ENCODE assay signal across 8 cellular contexts in the genomic region with DNA sequence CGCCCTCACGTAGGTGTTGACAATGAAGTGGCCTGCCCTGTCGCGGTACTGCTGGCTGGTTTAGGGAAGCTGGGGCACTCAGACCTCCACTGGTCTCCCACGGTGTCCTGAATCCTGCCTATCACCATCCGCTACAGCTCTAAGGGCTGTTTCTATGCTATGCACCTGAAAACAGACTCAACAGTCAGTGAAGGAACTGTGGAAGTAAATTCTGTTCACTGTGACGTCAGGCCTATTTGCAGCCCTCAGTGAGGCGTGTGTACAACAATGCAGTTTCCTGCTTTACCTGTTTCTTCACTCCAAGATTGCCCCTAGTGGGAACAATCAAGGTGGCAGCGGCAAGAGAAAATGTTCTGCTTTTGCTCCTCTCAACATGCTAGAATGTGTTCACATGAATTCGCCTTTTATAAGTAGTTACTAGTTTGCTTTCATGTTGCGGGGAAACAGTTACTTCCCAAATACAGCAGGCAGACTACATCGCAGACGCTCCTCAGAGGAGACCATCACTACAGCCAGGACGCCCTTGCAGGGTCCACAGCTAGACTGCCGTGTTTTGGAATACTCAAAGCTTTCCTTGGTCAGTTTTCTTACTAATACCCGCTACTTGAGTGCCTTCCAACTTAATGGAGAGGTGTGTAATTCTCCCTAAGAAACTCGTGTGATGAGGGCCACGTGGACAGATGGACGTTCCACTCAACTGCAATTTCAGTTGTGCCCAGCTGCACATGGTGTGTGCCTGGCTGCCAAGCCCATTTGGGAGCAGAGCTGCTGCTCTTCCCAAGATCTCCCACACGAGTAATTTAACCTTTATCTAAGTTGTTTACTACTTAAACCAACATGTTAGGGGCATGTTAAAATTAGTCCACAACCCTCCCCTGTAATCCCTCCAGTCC. TPM values are rescaled to one million over a fixed set of nuclear protein-coding genes. Genes with fewer than 3 reads are reported as not detected.
DNase-seq lines count a peak whose midpoint lies in the region; ATAC-seq and TF ChIP-seq lines count a peak whose summit lies in the region.

No MANE protein-coding gene starts in this region.

- peaks cover 41% of the 10 kb centered on the region for H3K36me3 ChIP-seq in CD8-positive, alpha-beta memory T cell (ENCODE audit: insufficient read depth, low read length)
- peaks cover 6 to 53% of the 10 kb centered on the region in 2 donors for H3K36me3 ChIP-seq in psoas muscle (ENCODE audit: insufficient read depth in 1 of 2, low read depth in 1 of 2)

- DNase-seq in CD8-positive, alpha-beta memory T cell = peak in 2 of 5 donors; percentile 40 to 43
- DNase-seq in NCI-H510A treated with DMSO at 0.1 percent for 48 hours (lab: John Stamatoyannopoulos, UW) = peak; percentile 70
- peak; percentile 58 for DNase-seq in dermis blood vessel endothelial cell
- DNase-seq in psoas muscle = no peak
- DNase-seq in EL = no peak
- DNase-seq in NK-92 treated with Interleukin-12 subunit alpha and Interleukin-12 subunit beta, amount 100 ng/mL, for 24 hours (lab: John Stamatoyannopoulos, UW) = no peak

- H3K27ac Mint-ChIP-seq in CD8-positive, alpha-beta memory T cell = peak overlapping the region; percentile 51 to 87 (median 76)

- no peak for TF ChIP-seq CTCF in psoas muscle (IDR thresholded peaks at IDR 0.05)

- 46 to 50% (median 48%) methylated on average over 20 of the region's 20 CpGs for WGBS in psoas muscle, 3 donors

- H3K4me1 Mint-ChIP-seq in CD8-positive, alpha-beta memory T cell = peaks cover 31 to 37% (median 35%) of the 10 kb centered on the region in 3 donors

- peaks cover 0 to 1% (median 0%) of the 10 kb centered on the region in 5 donors for H3K9me3 Mint-ChIP-seq in CD8-positive, alpha-beta memory T cell

- H3K27me3 ChIP-seq in CD8-positive, alpha-beta memory T cell (ENCODE audit: insufficient read depth, low read length, poor library complexity, severe bottlenecking) = no peaks in the 10 kb centered on the region
- H3K27me3 ChIP-seq in psoas muscle (ENCODE audit: insufficient read depth in 3 of 3, low read length in 2 of 3) = no peaks in the 10 kb centered on the region

- H3K4me3 Mint-ChIP-seq in CD8-positive, alpha-beta memory T cell = peak overlapping the region in 1 of 7 donors; percentile 51

- no peak overlapping the region for H3K27ac ChIP-seq in CD8-positive, alpha-beta memory T cell (ENCODE audit: low read depth, low read length)
- H3K27ac ChIP-seq in psoas muscle = no peak overlapping the region

- ATAC-seq in GM21717 (IDR thresholded peaks at IDR 0.05; ENCODE audit: unreplicated experiment) = peak; percentile 22
- peak; percentile 7 to 30 (median 19) for ATAC-seq in psoas muscle
- no peak for ATAC-seq in GM19467 (IDR thresholded peaks at IDR 0.05; ENCODE audit: unreplicated experiment)

- POLR2A ChIA-PET in CD8-positive, alpha-beta memory T cell (lab: Charles Lee) = interaction anchor here (0.5 to 1.1 kb wide), 2 partner anchors 20 to 39 kb away, joined by 3 read pairs; no protein-coding TSS in a partner anchor

- no peak overlapping the region for H3K4me3 ChIP-seq in CD8-positive, alpha-beta memory T cell (ENCODE audit: low read length)
- no peak overlapping the region for H3K4me3 ChIP-seq in psoas muscle

- intact Hi-C loops in psoas muscle (cut with DNase I) = loop anchor here (2.0 to 5.0 kb wide), 3 partner anchors 24 to 108 kb away; a partner anchor contains a TSS

- peaks cover 24% of the 10 kb centered on the region for H3K4me1 ChIP-seq in CD8-positive, alpha-beta memory T cell (ENCODE audit: insufficient read depth, low read length)
- peaks cover 12% of the 10 kb centered on the region for H3K4me1 ChIP-seq in psoas muscle

- peaks cover 0 to 2% of the 10 kb centered on the region in 2 donors for H3K27me3 Mint-ChIP-seq in CD8-positive, alpha-beta memory T cell

- CTCF ChIA-PET in CD8-positive, alpha-beta memory T cell (lab: Charles Lee) = interaction anchor here (0.9 to 6.3 kb wide), 9 partner anchors 14 to 108 kb away, joined by 3 to 62 read pairs (median 6); no protein-coding TSS in a partner anchor

- no peaks in the 10 kb centered on the region for H3K9me3 ChIP-seq in CD8-positive, alpha-beta memory T cell (ENCODE audit: low read length)
- no peaks in the 10 kb centered on the region for H3K9me3 ChIP-seq in psoas muscle

- H3K36me3 Mint-ChIP-seq in CD8-positive, alpha-beta memory T cell = peaks cover 8 to 56% (median 14%) of the 10 kb centered on the region in 3 donors

RNA-seq across cellular contexts. Expression of a gene that starts 25.4 kb away (rescaled TPM):
- total RNA-seq in CD8-positive, alpha-beta memory T cell = 10 to 100 TPM; 55.3 to 57.3 TPM
- polyA plus RNA-seq in CD8-positive, alpha-beta memory T cell = 39.0 TPM
- 47.5 and 56.2 TPM in 2 replicates for total RNA-seq in dermis blood vessel endothelial cell
- 10 to 100 TPM; 23.0 to 32.4 (median 27.9) TPM for total RNA-seq in psoas muscle
- 10 to 100 TPM in 2 of 3 donors, 1 to 10 TPM in 1; 10.0 to 23.9 (median 12.7) TPM for polyA plus RNA-seq in psoas muscle

RNA-seq across cellular contexts. Expression of a gene that starts 37.0 kb away (rescaled TPM):
- 10 to 100 TPM; 44.9 to 45.5 TPM for total RNA-seq in CD8-positive, alpha-beta memory T cell
- polyA plus RNA-seq in CD8-positive, alpha-beta memory T cell = 19.0 TPM
- total RNA-seq in dermis blood vessel endothelial cell = 43.4 and 43.7 TPM in 2 replicates
- 10 to 100 TPM; 12.8 to 14.9 (median 14.3) TPM for total RNA-seq in psoas muscle
- polyA plus RNA-seq in psoas muscle = 10 to 100 TPM in 2 of 3 donors, 1 to 10 TPM in 1; 7.3 to 15.9 (median 14.2) TPM

RNA-seq across cellular contexts. Expression of a gene that starts 39.3 kb away (rescaled TPM):
- 1 to 10 TPM; 4.6 to 6.2 TPM for total RNA-seq in CD8-positive, alpha-beta memory T cell
- polyA plus RNA-seq in CD8-positive, alpha-beta memory T cell = 1.4 TPM
- 14.1 and 14.8 TPM in 2 replicates for total RNA-seq in dermis blood vessel endothelial cell
- 1 to 10 TPM; 3.6 to 5.2 (median 4.1) TPM for total RNA-seq in psoas muscle
- 1 to 10 TPM; 2.3 to 4.3 (median 2.8) TPM for polyA plus RNA-seq in psoas muscle

RNA-seq across cellular contexts. Expression of a gene that starts 51.6 kb away (rescaled TPM):
- total RNA-seq in CD8-positive, alpha-beta memory T cell = 10 to 100 TPM; 26.4 to 26.8 TPM
- 1.0 TPM for polyA plus RNA-seq in CD8-positive, alpha-beta memory T cell
- total RNA-seq in dermis blood vessel endothelial cell (9.0 and 11.8 TPM in 2 replicates), psoas muscle (1 to 10 TPM in 1 of 4 donors, under 1 TPM in 3; 0.32 to 1.0 (median 0.92) TPM)
- under 1 TPM; 0.59 to 0.88 (median 0.69) TPM for polyA plus RNA-seq in psoas muscle

Comparison
In these comparisons a context has a peak if more than half of its experiments do, and no peak if none do; other contexts are left out.
1. DNase-seq: peak in NCI-H510A treated with DMSO at 0.1 percent for 48 hours (single experiment) and dermis blood vessel endothelial cell (single experiment); none in psoas muscle (0 of 2), EL (single experiment) and NK-92 treated with Interleukin-12 subunit alpha and Interleukin-12 subunit beta, amount 100 ng/mL, for 24 hours (single experiment).